ENCODE assay signal across 15 cellular contexts in genomic region chr1:157776971-157777386, GRCh38. TPM values are rescaled to one million over a fixed set of nuclear protein-coding genes. Genes with fewer than 3 reads are reported as not detected.
DNase-seq lines count a peak whose midpoint lies in the region; ATAC-seq and TF ChIP-seq lines count a peak whose summit lies in the region.
"Had no signal": no experiment of that assay in that cellular context is flagged by ENCODE, and none has a peak within 500 bp of the region (broad histone marks: within the 10 kb centered on the region; RNA-seq: fewer than 3 reads in every experiment).

A gene with protein sequence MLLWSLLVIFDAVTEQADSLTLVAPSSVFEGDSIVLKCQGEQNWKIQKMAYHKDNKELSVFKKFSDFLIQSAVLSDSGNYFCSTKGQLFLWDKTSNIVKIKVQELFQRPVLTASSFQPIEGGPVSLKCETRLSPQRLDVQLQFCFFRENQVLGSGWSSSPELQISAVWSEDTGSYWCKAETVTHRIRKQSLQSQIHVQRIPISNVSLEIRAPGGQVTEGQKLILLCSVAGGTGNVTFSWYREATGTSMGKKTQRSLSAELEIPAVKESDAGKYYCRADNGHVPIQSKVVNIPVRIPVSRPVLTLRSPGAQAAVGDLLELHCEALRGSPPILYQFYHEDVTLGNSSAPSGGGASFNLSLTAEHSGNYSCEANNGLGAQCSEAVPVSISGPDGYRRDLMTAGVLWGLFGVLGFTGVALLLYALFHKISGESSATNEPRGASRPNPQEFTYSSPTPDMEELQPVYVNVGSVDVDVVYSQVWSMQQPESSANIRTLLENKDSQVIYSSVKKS (minus strand): TSS chr1:157777132. CDS start chr1:157777073, 59 bp downstream.

- no peaks in the 10 kb centered on the region for H3K9me3 ChIP-seq in ascending aorta
- H3K9me3 ChIP-seq: lower lobe of right lung had no signal

- H3K27ac Mint-ChIP-seq in activated B cell treated with CpG ODN at 0.5 μM for 24 hours: peak within 1 kb of the TSS; percentile 87
- H3K27ac Mint-ChIP-seq: CD4-positive, alpha-beta memory T cell had no signal

- no peaks in the 10 kb centered on the region for H3K27me3 ChIP-seq in ascending aorta

- peaks cover 21% of the 10 kb centered on the region for H3K36me3 Mint-ChIP-seq in activated B cell treated with CpG ODN at 0.5 μM for 24 hours (ENCODE audit: low read depth)
- H3K36me3 Mint-ChIP-seq: CD4-positive, alpha-beta memory T cell had no signal

- peak; percentile 44 for ATAC-seq in GM18519 (IDR thresholded peaks at IDR 0.05; ENCODE audit: low FRiP score, unreplicated experiment)
- ATAC-seq in GM21619 (IDR thresholded peaks at IDR 0.05; ENCODE audit: unreplicated experiment): peak; percentile 75
- ATAC-seq in HG03460 (IDR thresholded peaks at IDR 0.05; ENCODE audit: unreplicated experiment): peak; percentile 52
- ATAC-seq in activated B cell treated with CpG ODN at 0.5 μM for 24 hours (ENCODE audit: low read depth): peak; percentile 33
- ATAC-seq: lower lobe of right lung had no signal

- H3K4me1 Mint-ChIP-seq in activated B cell treated with CpG ODN at 0.5 μM for 24 hours: peaks cover 99% of the 10 kb centered on the region

- H3K4me1 ChIP-seq in ascending aorta: no peaks in the 10 kb centered on the region
- H3K4me1 ChIP-seq: lower lobe of right lung, parathyroid adenoma had no signal

- no peaks in the 10 kb centered on the region for H3K36me3 ChIP-seq in ascending aorta
- H3K36me3 ChIP-seq: lower lobe of right lung had no signal

- peak within 1 kb of the TSS; percentile 86 for H3K4me3 Mint-ChIP-seq in activated B cell treated with CpG ODN at 0.5 μM for 24 hours
- H3K4me3 Mint-ChIP-seq: CD4-positive, alpha-beta memory T cell had no signal

- POLR2A ChIA-PET in activated B cell treated with CpG ODN at 0.5 μM for 24 hours (lab: Charles Lee): interaction anchor here (0.7 to 6.1 kb wide), 11 partner anchors 9 to 181 kb away, joined by 3 to 42 read pairs (median 3); partner anchors contain the start of genes FCRL1 and FCRL3

- no peak for DNase-seq in activated B cell treated with CpG ODN at 0.5 μM for 24 hours
- no peak for DNase-seq in COLO668 (lab: John Stamatoyannopoulos, UW; ENCODE audit: unreplicated experiment)
- DNase-seq in NCI-H187 treated with DMSO at 0.1 percent for 48 hours (lab: John Stamatoyannopoulos, UW): no peak
- no peak for DNase-seq in cortex of kidney (lab: John Stamatoyannopoulos, UW)
- no peak for DNase-seq in ascending aorta (ENCODE audit: low spot score in 2 of 2)
- DNase-seq: activated CD4-positive, CD25-positive, alpha-beta regulatory T cell treated with anti-CD3 and anti-CD28 coated beads, Interleukin-2, amount 50 U/mL, for 72 hours; activated gamma-delta T cell; CD4-positive, alpha-beta memory T cell; foreskin fibroblast; lower lobe of right lung; NCI-H1105 had no signal

- CTCF ChIA-PET in activated B cell treated with CpG ODN at 0.5 μM for 24 hours (lab: Charles Lee): interaction anchor here (0.8 to 9.1 kb wide), 5 partner anchors 29 to 225 kb away, joined by 3 to 161 read pairs (median 7); partner anchors contain the start of gene FCRL5

- intact Hi-C loops in activated B cell treated with CpG ODN at 0.5 μM for 24 hours (cut with micrococcal nuclease): no loop called here
- intact Hi-C loops in ascending aorta (cut with DNase I): no loop called here

- H3K27me3 Mint-ChIP-seq in activated B cell treated with CpG ODN at 0.5 μM for 24 hours: no peaks in the 10 kb centered on the region

- H3K27ac ChIP-seq in ascending aorta: no peak within 1 kb of the TSS
- H3K27ac ChIP-seq: lower lobe of right lung, parathyroid adenoma had no signal

- H3K9me3 Mint-ChIP-seq in activated B cell treated with CpG ODN at 0.5 μM for 24 hours: no peaks in the 10 kb centered on the region

- TF ChIP-seq CTCF in activated B cell treated with CpG ODN at 0.5 μM for 24 hours (IDR thresholded peaks at IDR 0.05) (no peak), ascending aorta (IDR thresholded peaks at IDR 0.05) (no peak)

- no peak within 1 kb of the TSS for H3K4me3 ChIP-seq in ascending aorta
- H3K4me3 ChIP-seq: lower lobe of right lung had no signal

RNA-seq across cellular contexts. Expression of the gene that starts here (rescaled TPM):
- 48.0 and 51.6 TPM in 2 replicates for total RNA-seq in activated B cell treated with CpG ODN at 0.5 μM for 24 hours
- total RNA-seq in ascending aorta: not detected
- total RNA-seq: CD4-positive, alpha-beta memory T cell had no signal

Comparison
In these comparisons a context has a peak if more than half of its experiments do, and no peak if none do; other contexts are left out.
1. RNA of the gene that starts here (total RNA-seq): 48.0 to 51.6 TPM in activated B cell treated with CpG ODN at 0.5 μM for 24 hours; not detected in ascending aorta (single experiment); every median in the first group is over 10 times any median in the second.
2. Peak in every context shown above with its lines, with median percentiles within 50 percentile points of each other: ATAC-seq.